In the genomic region with DNA sequence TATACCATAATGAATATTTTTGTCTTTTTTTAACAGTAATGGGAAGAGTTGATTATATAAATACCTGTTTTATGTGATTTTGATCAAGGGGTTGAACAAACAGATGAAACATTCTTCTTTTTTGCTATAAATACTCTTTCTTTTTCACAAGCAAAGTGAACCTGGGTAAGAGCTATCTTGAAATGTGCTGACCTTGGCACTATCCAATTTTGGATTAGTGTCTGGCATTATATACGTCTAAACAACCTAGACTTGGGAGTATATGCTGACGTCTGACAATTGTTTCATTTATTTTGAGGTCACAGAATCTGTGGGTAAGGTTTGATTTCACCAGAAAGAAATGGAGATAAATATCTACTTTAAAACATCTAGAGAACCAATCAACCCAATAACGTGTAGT, we compare ENCODE assay signal across 32 cellular contexts.
"Had no signal": no experiment of that assay in that cellular context is flagged by ENCODE, and none has a peak within 500 bp of the region (broad histone marks: within the 10 kb centered on the region; RNA-seq: fewer than 3 reads in every experiment).

No MANE protein-coding gene starts in this region.

- H3K4me1 Mint-ChIP-seq: activated B cell treated with CpG ODN at 0.5 μM for 24 hours; activated T-helper 17 cell treated with anti-CD3 and anti-CD28 coated beads, Interleukin-2, amount 50 U/mL, for 72 hours; central memory CD8-positive, alpha-beta T cell; endodermal cell had no signal

- FAIRE-seq: astrocyte, bronchial epithelial cell, frontal cortex had no signal

- H3K4me3 Mint-ChIP-seq: activated B cell treated with CpG ODN at 0.5 μM for 24 hours; activated CD8-positive, alpha-beta T cell treated with anti-CD3 and anti-CD28 coated beads for 36 hours; activated naive CD8-positive, alpha-beta T cell; activated T-cell treated with anti-CD3 and anti-CD28 coated beads, Interleukin-2, amount 50 U/mL, for 4 hours; activated T-helper 17 cell treated with anti-CD3 and anti-CD28 coated beads, Interleukin-2, amount 50 U/mL, for 72 hours; central memory CD8-positive, alpha-beta T cell; dendritic cell treated with granulocyte-macrophage colony-stimulating factor and Interleukin-4, amounts not matched to agents 40 ng/mL and 50 ng/mL, for 4 days; endodermal cell; T-helper 1 cell treated with Interleukin-12 subunit alpha and Interleukin-12 subunit beta and Interleukin-4 antibody, amounts not matched to agents 30 μg/mL and 1 μg/mL, for 36 hours had no signal

- H3K27ac Mint-ChIP-seq: activated B cell treated with CpG ODN at 0.5 μM for 24 hours; activated CD8-positive, alpha-beta T cell treated with anti-CD3 and anti-CD28 coated beads for 36 hours; activated naive CD8-positive, alpha-beta T cell; activated T-helper 17 cell treated with anti-CD3 and anti-CD28 coated beads, Interleukin-2, amount 50 U/mL, for 72 hours; dendritic cell treated with granulocyte-macrophage colony-stimulating factor and Interleukin-4, amounts not matched to agents 40 ng/mL and 50 ng/mL, for 4 days; endodermal cell; T-helper 1 cell treated with Interleukin-12 subunit alpha and Interleukin-12 subunit beta and Interleukin-4 antibody, amounts not matched to agents 30 μg/mL and 1 μg/mL, for 36 hours had no signal

- ATAC-seq: activated CD4-positive, CD25-positive, alpha-beta regulatory T cell treated with anti-CD3 and anti-CD28 coated beads, Interleukin-2, amount 50 U/mL, for 24 hours; activated CD8-positive, alpha-beta T cell treated with anti-CD3 and anti-CD28 coated beads for 36 hours; activated T-cell treated with anti-CD3 and anti-CD28 coated beads, Interleukin-2, amount 50 U/mL, for 4 hours; activated T-helper 17 cell treated with anti-CD3 and anti-CD28 coated beads, Interleukin-2, amount 50 U/mL, for 72 hours; esophagus mucosa had no signal

- H3K36me3 ChIP-seq: brain microvascular endothelial cell, WERI-Rb-1 had no signal

- H3K27ac ChIP-seq: brain microvascular endothelial cell, coronary artery, dorsolateral prefrontal cortex, WERI-Rb-1 had no signal

- H3K4me3 ChIP-seq: coronary artery, dorsolateral prefrontal cortex had no signal

- H3K27me3 Mint-ChIP-seq: activated B cell treated with CpG ODN at 0.5 μM for 24 hours; activated CD8-positive, alpha-beta T cell treated with anti-CD3 and anti-CD28 coated beads for 36 hours; activated naive CD8-positive, alpha-beta T cell; activated T-helper 17 cell treated with anti-CD3 and anti-CD28 coated beads, Interleukin-2, amount 50 U/mL, for 72 hours; central memory CD8-positive, alpha-beta T cell; dendritic cell treated with granulocyte-macrophage colony-stimulating factor and Interleukin-4, amounts not matched to agents 40 ng/mL and 50 ng/mL, for 4 days had no signal

- DNase-seq: activated B cell treated with CpG ODN at 0.5 μM for 24 hours; activated CD4-positive, alpha-beta T cell treated with anti-CD3 and anti-CD28 coated beads for 48 hours; activated CD4-positive, alpha-beta T cell treated with anti-CD3 and anti-CD28 coated beads, Interleukin-2, amount 50 U/mL, for 1 hour; activated CD4-positive, alpha-beta T cell treated with anti-CD3 and anti-CD28 coated beads, Interleukin-2, amount 50 U/mL, for 48 hours; activated CD8-positive, alpha-beta memory T cell treated with anti-CD3 and anti-CD28 coated beads for 24 hours; activated CD8-positive, alpha-beta T cell treated with anti-CD3 and anti-CD28 coated beads for 36 hours; activated effector memory CD4-positive, alpha-beta T cell treated with Interleukin-2 at 50 U/mL for 16 hours; activated gamma-delta T cell treated with Interleukin-2 at 50 U/mL for 16 hours; activated naive CD4-positive, alpha-beta T cell treated with anti-CD3 and anti-CD28 coated beads, Interleukin-2, amount 50 U/mL, for 16 hours; activated naive CD4-positive, alpha-beta T cell treated with Interleukin-2 at 50 U/mL for 16 hours; activated T-cell treated with anti-CD3 and anti-CD28 coated beads, Interleukin-2, amount 50 U/mL, for 4 hours; amniotic stem cell; anterior cingulate cortex; brain microvascular endothelial cell; dorsolateral prefrontal cortex; effector memory CD4-positive, alpha-beta T cell; endodermal cell; foreskin fibroblast; head of caudate nucleus; T1000; WERI-Rb-1 had no signal

- H3K27me3 ChIP-seq: brain microvascular endothelial cell, dorsolateral prefrontal cortex had no signal

- H3K36me3 Mint-ChIP-seq: activated naive CD8-positive, alpha-beta T cell had no signal
